In genomic region chr6:105992315-105992961, GRCh38 we compare ENCODE assay signal across 8 cellular contexts.
DNase-seq lines count a peak whose midpoint lies in the region; ATAC-seq, FAIRE-seq and TF ChIP-seq lines count a peak whose summit lies in the region.

No MANE protein-coding gene starts in this region.

- no peak for DNase-seq in AG04450 (ENCODE audit: low read depth, low spot score)
- peak; percentile 69 for DNase-seq in NCI-H2196 treated with DMSO at 0.1 percent for 48 hours (lab: John Stamatoyannopoulos, UW; ENCODE audit: unreplicated experiment)
- DNase-seq in activated CD4-positive, alpha-beta T cell treated with anti-CD3 and anti-CD28 coated beads for 4 hours: peak; percentile 89
- DNase-seq in coronary artery (ENCODE audit: low spot score): no peak
- DNase-seq in HepG2 (ENCODE audit: low spot score): peak; percentile 39
- DNase-seq in stimulated activated CD4-positive, alpha-beta T cell treated with anti-CD3 and anti-CD28 coated beads, Interleukin-2, amount 100 ng/mL, for 48 hours: peak; percentile 81 to 85

- peak overlapping the region; percentile 99 for H2AFZ ChIP-seq in HepG2 (ENCODE audit: low read length)

- in situ Hi-C loops in HepG2 (cut with HindIII; ENCODE audit: extremely low pct_ligation_motif_present, low pct_unique_long_range_greater_than_20kb): no loop called here

- H3K4me3 ChIP-seq in AG04450 (ENCODE audit: low read depth, low read length) (peak overlapping the region; percentile 75), coronary artery (peak overlapping the region; percentile 78), HepG2 (replicated peaks in 1 of 3; ENCODE audit: insufficient read depth in 1 of 3, low read depth in 2 of 3, low read length in 3 of 3) (peak overlapping the region; percentile 61 to 71 (median 69))

- H3K4me1 ChIP-seq in HepG2 (ENCODE audit: insufficient read depth, low read length): peaks cover 15% of the 10 kb centered on the region

- H3K79me2 ChIP-seq in HepG2 (ENCODE audit: insufficient read depth, low read length): no peaks in the 10 kb centered on the region

- CTCF ChIA-PET in AG04450 (lab: Charles Lee): interaction anchor here (0.6 to 5.9 kb wide), 12 partner anchors 9 to 563 kb away, joined by 3 to 42 read pairs (median 4); no protein-coding TSS in a partner anchor
- CTCF ChIA-PET in HepG2 (lab: Yijun Ruan, JAX; ENCODE audit: low intra/inter-chr PET ratio, low total read pairs): no interaction called here

- H3K27ac ChIP-seq in AG04450 (ENCODE audit: low read depth, low read length) (no peak overlapping the region), coronary artery (peak overlapping the region in 1 of 2 donors; percentile 39), HepG2 (ENCODE audit: extremely low read length, insufficient read depth, low read length) (no peak overlapping the region)

- no peaks in the 10 kb centered on the region for H3K27me3 ChIP-seq in AG04450 (ENCODE audit: control insufficient read depth, insufficient read depth, low read length)
- H3K27me3 ChIP-seq in HepG2 (ENCODE audit: control insufficient read depth in 1 of 2, insufficient read depth in 2 of 2, low read length in 2 of 2): peaks cover 0 to 4% of the 10 kb centered on the region in 2 experiments; a peak in 3 of 5 replicates

- H3K9me3 ChIP-seq in AG04450 (ENCODE audit: control insufficient read depth, insufficient read depth, low read length) (no peaks in the 10 kb centered on the region), HepG2 (ENCODE audit: low read length) (no peaks in the 10 kb centered on the region)

- ATAC-seq in GM18873 (IDR thresholded peaks at IDR 0.05; ENCODE audit: low FRiP score, unreplicated experiment) (peak; percentile 67), HG03103 (IDR thresholded peaks at IDR 0.05; ENCODE audit: low read depth, unreplicated experiment) (peak; percentile 89), HepG2 (peak; percentile 98)

- H3K36me3 ChIP-seq in HepG2 (replicated peaks in 1 of 2; ENCODE audit: control insufficient read depth in 1 of 2, insufficient read depth in 2 of 2, low read length in 2 of 2): no peaks in the 10 kb centered on the region

- H3K4me2 ChIP-seq in HepG2 (ENCODE audit: low read depth, low read length): peak overlapping the region; percentile 93

- no peak for TF ChIP-seq CTCF in AG04450 (IDR thresholded peaks at IDR 0.05; ENCODE audit: low read depth, low read length)
- no peak for TF ChIP-seq CTCF in coronary artery (IDR thresholded peaks at IDR 0.05)
- no peak for TF ChIP-seq CTCF in HepG2 (CRISPR knock-in tag; IDR thresholded peaks at IDR 0.05)

- no peaks in the 10 kb centered on the region for H4K20me1 ChIP-seq in HepG2 (ENCODE audit: insufficient read depth, low read length)

- FAIRE-seq in HepG2 (lab: Jason Lieb, UNC): no peak

- H3K9ac ChIP-seq in HepG2 (ENCODE audit: insufficient read depth, low read depth, low read length): peak overlapping the region; percentile 39; the same call in 1 of the 2 replicates

- 2% methylated on average over 32 of the region's 34 CpGs for WGBS in HepG2 (ENCODE audit: low lambda C conversion rate)

- no TSS peak for BruUV-seq in HepG2 (replicated peaks; lab: Mats Ljungman, UMichigan)

- TF ChIP-seq EP300 in HepG2 (IDR thresholded peaks at IDR 0.05; ENCODE audit: low read depth in 2 of 2, low read length in 2 of 2): no peak
- TF ChIP-seq EP300 in HepG2 (CRISPR knock-in tag; IDR thresholded peaks at IDR 0.05; ENCODE audit: borderline replicate concordance): no peak

- no peak for TF ChIP-seq POLR2A in HepG2 (IDR thresholded peaks at IDR 0.05; ENCODE audit: insufficient read depth in 1 of 2, low read depth in 2 of 2, low read length in 2 of 2)

- intact Hi-C loops in HepG2 (cut with micrococcal nuclease; ENCODE audit: unreplicated experiment): loop anchor here (10.0 kb wide), 1 partner anchor 312 kb away; no protein-coding TSS in a partner anchor

- POLR2A ChIA-PET in AG04450 (lab: Yijun Ruan, JAX) (interaction anchor here (0.6 to 2.2 kb wide), 5 partner anchors 11 to 94 kb away, joined by 3 to 7 read pairs (median 3); partner anchors contain the start of gene PRDM1), HepG2 (lab: Yijun Ruan, JAX) (no interaction called here)

- no peak for TF ChIP-seq RAD21 in HepG2 (CRISPR knock-in tag; IDR thresholded peaks at IDR 0.05)

TF ChIP-seq in HepG2, 621 proteins besides CTCF, POLR2A, EP300 and RAD21 (continues in another document):
- peak; percentile 44; the same call in 1 of the 2 replicates for TF ChIP-seq E2F1 (CRISPR knock-in tag; IDR thresholded peaks at IDR 0.05)
- TF ChIP-seq MLLT10 (CRISPR knock-in tag; IDR thresholded peaks at IDR 0.05): no peak
- TF ChIP-seq JARID2 (CRISPR knock-in tag; IDR thresholded peaks at IDR 0.05; ENCODE audit: insufficient replicate concordance): no peak
- no peak for TF ChIP-seq U2AF2 (IDR thresholded peaks at IDR 0.05; ENCODE audit: low read depth, low read length)
- no peak for TF ChIP-seq ATF1 (CRISPR knock-in tag; IDR thresholded peaks at IDR 0.05)
- TF ChIP-seq KLF12 (CRISPR knock-in tag; IDR thresholded peaks at IDR 0.05; ENCODE audit: borderline replicate concordance): no peak
- TF ChIP-seq GPBP1L1 (CRISPR knock-in tag; IDR thresholded peaks at IDR 0.05): no peak
- TF ChIP-seq GATAD2A (CRISPR knock-in tag; IDR thresholded peaks at IDR 0.05): no peak
- 0 out of 2 replicates have a peak, but pooled peaks have one; percentile 30 for TF ChIP-seq KLF11 (CRISPR knock-in tag; IDR thresholded peaks at IDR 0.05)
- TF ChIP-seq SNAI1 (CRISPR knock-in tag; IDR thresholded peaks at IDR 0.05; ENCODE audit: borderline replicate concordance): no peak
- no peak for TF ChIP-seq ARNT (IDR thresholded peaks at IDR 0.05)
- TF ChIP-seq ZNF572 (CRISPR knock-in tag; IDR thresholded peaks at IDR 0.05): no peak; the same call in 1 of the 2 replicates
- peak; percentile 77 for TF ChIP-seq KMT2B (CRISPR knock-in tag; IDR thresholded peaks at IDR 0.05)
- TF ChIP-seq ZNF3 (CRISPR knock-in tag; IDR thresholded peaks at IDR 0.05): no peak
- TF ChIP-seq SOX5 (CRISPR knock-in tag; IDR thresholded peaks at IDR 0.05; ENCODE audit: borderline replicate concordance): no peak; the same call in 1 of the 2 replicates
- peak; percentile 28; the same call in 1 of the 2 replicates for TF ChIP-seq HOXA3 (CRISPR knock-in tag; IDR thresholded peaks at IDR 0.05)

Comparison
In these comparisons a context has a peak if more than half of its experiments do, and no peak if none do; other contexts are left out.
1. DNase-seq: peak in NCI-H2196 treated with DMSO at 0.1 percent for 48 hours (single experiment), activated CD4-positive, alpha-beta T cell treated with anti-CD3 and anti-CD28 coated beads for 4 hours (2 of 2), HepG2 (single experiment) and stimulated activated CD4-positive, alpha-beta T cell treated with anti-CD3 and anti-CD28 coated beads, Interleukin-2, amount 100 ng/mL, for 48 hours (2 of 2); none in AG04450 (single experiment) and coronary artery (single experiment).
2. Peak in every context shown above with its lines, with median percentiles within 50 percentile points of each other: H3K4me3 ChIP-seq and ATAC-seq.